Comparison of ENCODE assay signal across 1 cellular context in the genomic region with DNA sequence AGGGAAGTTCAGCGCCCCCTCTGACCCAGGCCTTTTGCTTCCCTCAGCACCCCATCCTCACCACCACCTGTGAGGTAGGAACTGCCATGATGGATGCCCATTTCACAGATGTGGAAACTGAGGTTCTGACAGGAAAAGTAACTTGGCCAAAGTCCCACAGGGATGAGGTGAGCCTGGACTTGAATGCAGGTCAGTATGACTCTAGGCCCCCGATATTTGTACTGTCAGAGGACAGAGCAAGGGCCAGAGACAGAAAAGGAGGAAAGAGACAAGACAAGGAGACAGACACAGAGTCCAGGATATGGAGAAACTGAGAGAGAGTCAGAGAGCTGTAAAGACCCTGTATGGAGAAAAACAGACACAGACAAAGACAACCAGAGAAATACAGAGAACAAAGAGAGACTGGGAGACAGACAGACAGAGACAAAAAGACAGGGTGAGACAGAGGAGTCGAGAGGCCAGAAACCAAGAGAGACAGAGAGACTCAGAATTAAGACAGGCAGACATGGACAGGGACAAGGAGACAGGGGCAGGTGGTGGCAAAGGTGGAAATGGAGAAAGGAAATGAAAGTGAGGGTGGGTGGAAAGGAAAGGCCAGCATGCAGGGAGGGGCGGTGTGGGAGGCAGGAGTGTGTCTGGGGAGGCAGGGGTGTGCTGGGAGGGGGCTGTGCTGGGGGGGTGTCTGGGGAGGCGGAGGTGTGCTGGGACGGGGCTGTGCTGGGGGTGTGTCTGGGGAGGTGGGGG.
TF ChIP-seq lines count a peak whose summit lies in the region.

No MANE protein-coding gene starts in this region.

TF ChIP-seq in GM12891, 5 proteins besides CTCF, POLR2A, EP300 and RAD21:
- TF ChIP-seq SPI1 (IDR thresholded peaks at IDR 0.05; ENCODE audit: low read depth, low read length) (peak; percentile 63; the same call in 1 of the 2 replicates), POLR2AphosphoS5 (IDR thresholded peaks at IDR 0.05; ENCODE audit: low read depth, low read length) (no peak)
